1 cellular context compared by ENCODE assay signal in genomic region chr10:84497978-84498377, GRCh38.
TF ChIP-seq lines count a peak whose summit lies in the region.

No MANE protein-coding gene starts in this region.

TF ChIP-seq in HepG2, 621 proteins besides CTCF, POLR2A, EP300 and RAD21 (continued from another document and continues in another):
- TF ChIP-seq ZNF12 (CRISPR knock-in tag; IDR thresholded peaks at IDR 0.05) (no peak), ZNF609 (CRISPR knock-in tag; IDR thresholded peaks at IDR 0.05; ENCODE audit: borderline replicate concordance) (no peak), POGZ (CRISPR knock-in tag; IDR thresholded peaks at IDR 0.05) (0 out of 2 replicates have a peak, but pooled peaks have one; percentile 34), ZFY (CRISPR knock-in tag; IDR thresholded peaks at IDR 0.05) (no peak), NRL (CRISPR knock-in tag; IDR thresholded peaks at IDR 0.05; ENCODE audit: borderline replicate concordance) (no peak), CBFB (CRISPR knock-in tag; IDR thresholded peaks at IDR 0.05) (no peak), ZBTB7B (CRISPR knock-in tag; IDR thresholded peaks at IDR 0.05) (no peak), CREM (IDR thresholded peaks at IDR 0.05) (peak; percentile 74), CREM (CRISPR knock-in tag; IDR thresholded peaks at IDR 0.05) (no peak), SYNCRIP (IDR thresholded peaks at IDR 0.05; ENCODE audit: insufficient read depth, low read depth, low read length) (no peak), RFX5 (IDR thresholded peaks at IDR 0.05; ENCODE audit: low read depth, low read length) (no peak), SUZ12 (IDR thresholded peaks at IDR 0.05; ENCODE audit: low read depth, low read length) (no peak), KLF13 (CRISPR knock-in tag; IDR thresholded peaks at IDR 0.05) (no peak), ZSCAN20 (CRISPR knock-in tag; IDR thresholded peaks at IDR 0.05; ENCODE audit: borderline replicate concordance) (no peak), SIN3B (IDR thresholded peaks at IDR 0.05; ENCODE audit: low read length) (no peak), ZNF580 (CRISPR knock-in tag; IDR thresholded peaks at IDR 0.05; ENCODE audit: borderline replicate concordance, low read depth) (no peak), CSRNP2 (CRISPR knock-in tag; conservative IDR thresholded peaks at IDR 0.05; ENCODE audit: low read depth) (no peak), AGO1 (IDR thresholded peaks at IDR 0.05; ENCODE audit: low read depth, low read length, poor library complexity, severe bottlenecking) (no peak), SNRNP70 (IDR thresholded peaks at IDR 0.05; ENCODE audit: low read depth, low read length) (no peak), PRPF4 (IDR thresholded peaks at IDR 0.05; ENCODE audit: low read depth, low read length, poor library complexity, severe bottlenecking) (no peak), ZNF44 (CRISPR knock-in tag; IDR thresholded peaks at IDR 0.05) (no peak), ARNTL (CRISPR knock-in tag; IDR thresholded peaks at IDR 0.05) (no peak), ZNF251 (CRISPR knock-in tag; IDR thresholded peaks at IDR 0.05) (no peak), CCAR2 (optimal IDR thresholded peaks at IDR 0.05; ENCODE audit: low read depth, low read length) (no peak), NFYB (CRISPR knock-in tag; IDR thresholded peaks at IDR 0.05) (no peak), ZNF567 (CRISPR knock-in tag; IDR thresholded peaks at IDR 0.05; ENCODE audit: borderline replicate concordance) (no peak), ZNF549 (CRISPR knock-in tag; IDR thresholded peaks at IDR 0.05) (no peak), AKAP8 (CRISPR knock-in tag; IDR thresholded peaks at IDR 0.05) (no peak), SMAD1 (CRISPR knock-in tag; IDR thresholded peaks at IDR 0.05; ENCODE audit: borderline replicate concordance, low read depth) (no peak), ZNF468 (CRISPR knock-in tag; IDR thresholded peaks at IDR 0.05) (no peak)
- TF ChIP-seq, protein P1, sequence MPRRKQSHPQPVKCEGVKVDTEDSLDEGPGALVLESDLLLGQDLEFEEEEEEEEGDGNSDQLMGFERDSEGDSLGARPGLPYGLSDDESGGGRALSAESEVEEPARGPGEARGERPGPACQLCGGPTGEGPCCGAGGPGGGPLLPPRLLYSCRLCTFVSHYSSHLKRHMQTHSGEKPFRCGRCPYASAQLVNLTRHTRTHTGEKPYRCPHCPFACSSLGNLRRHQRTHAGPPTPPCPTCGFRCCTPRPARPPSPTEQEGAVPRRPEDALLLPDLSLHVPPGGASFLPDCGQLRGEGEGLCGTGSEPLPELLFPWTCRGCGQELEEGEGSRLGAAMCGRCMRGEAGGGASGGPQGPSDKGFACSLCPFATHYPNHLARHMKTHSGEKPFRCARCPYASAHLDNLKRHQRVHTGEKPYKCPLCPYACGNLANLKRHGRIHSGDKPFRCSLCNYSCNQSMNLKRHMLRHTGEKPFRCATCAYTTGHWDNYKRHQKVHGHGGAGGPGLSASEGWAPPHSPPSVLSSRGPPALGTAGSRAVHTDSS (CRISPR knock-in tag; conservative IDR thresholded peaks at IDR 0.05): no peak
- TF ChIP-seq, protein P2, sequence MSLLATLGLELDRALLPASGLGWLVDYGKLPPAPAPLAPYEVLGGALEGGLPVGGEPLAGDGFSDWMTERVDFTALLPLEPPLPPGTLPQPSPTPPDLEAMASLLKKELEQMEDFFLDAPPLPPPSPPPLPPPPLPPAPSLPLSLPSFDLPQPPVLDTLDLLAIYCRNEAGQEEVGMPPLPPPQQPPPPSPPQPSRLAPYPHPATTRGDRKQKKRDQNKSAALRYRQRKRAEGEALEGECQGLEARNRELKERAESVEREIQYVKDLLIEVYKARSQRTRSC (CRISPR knock-in tag; IDR thresholded peaks at IDR 0.05; ENCODE audit: low read depth): no peak
- TF ChIP-seq, protein P3, sequence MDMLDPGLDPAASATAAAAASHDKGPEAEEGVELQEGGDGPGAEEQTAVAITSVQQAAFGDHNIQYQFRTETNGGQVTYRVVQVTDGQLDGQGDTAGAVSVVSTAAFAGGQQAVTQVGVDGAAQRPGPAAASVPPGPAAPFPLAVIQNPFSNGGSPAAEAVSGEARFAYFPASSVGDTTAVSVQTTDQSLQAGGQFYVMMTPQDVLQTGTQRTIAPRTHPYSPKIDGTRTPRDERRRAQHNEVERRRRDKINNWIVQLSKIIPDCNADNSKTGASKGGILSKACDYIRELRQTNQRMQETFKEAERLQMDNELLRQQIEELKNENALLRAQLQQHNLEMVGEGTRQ (IDR thresholded peaks at IDR 0.05; ENCODE audit: low read depth, low read length): no peak
- TF ChIP-seq, protein P3 (CRISPR knock-in tag; IDR thresholded peaks at IDR 0.05; ENCODE audit: borderline replicate concordance): no peak
- TF ChIP-seq, protein P4, sequence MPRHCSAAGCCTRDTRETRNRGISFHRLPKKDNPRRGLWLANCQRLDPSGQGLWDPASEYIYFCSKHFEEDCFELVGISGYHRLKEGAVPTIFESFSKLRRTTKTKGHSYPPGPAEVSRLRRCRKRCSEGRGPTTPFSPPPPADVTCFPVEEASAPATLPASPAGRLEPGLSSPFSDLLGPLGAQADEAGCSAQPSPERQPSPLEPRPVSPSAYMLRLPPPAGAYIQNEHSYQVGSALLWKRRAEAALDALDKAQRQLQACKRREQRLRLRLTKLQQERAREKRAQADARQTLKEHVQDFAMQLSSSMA (CRISPR knock-in tag; IDR thresholded peaks at IDR 0.05): no peak
- TF ChIP-seq, protein P5, sequence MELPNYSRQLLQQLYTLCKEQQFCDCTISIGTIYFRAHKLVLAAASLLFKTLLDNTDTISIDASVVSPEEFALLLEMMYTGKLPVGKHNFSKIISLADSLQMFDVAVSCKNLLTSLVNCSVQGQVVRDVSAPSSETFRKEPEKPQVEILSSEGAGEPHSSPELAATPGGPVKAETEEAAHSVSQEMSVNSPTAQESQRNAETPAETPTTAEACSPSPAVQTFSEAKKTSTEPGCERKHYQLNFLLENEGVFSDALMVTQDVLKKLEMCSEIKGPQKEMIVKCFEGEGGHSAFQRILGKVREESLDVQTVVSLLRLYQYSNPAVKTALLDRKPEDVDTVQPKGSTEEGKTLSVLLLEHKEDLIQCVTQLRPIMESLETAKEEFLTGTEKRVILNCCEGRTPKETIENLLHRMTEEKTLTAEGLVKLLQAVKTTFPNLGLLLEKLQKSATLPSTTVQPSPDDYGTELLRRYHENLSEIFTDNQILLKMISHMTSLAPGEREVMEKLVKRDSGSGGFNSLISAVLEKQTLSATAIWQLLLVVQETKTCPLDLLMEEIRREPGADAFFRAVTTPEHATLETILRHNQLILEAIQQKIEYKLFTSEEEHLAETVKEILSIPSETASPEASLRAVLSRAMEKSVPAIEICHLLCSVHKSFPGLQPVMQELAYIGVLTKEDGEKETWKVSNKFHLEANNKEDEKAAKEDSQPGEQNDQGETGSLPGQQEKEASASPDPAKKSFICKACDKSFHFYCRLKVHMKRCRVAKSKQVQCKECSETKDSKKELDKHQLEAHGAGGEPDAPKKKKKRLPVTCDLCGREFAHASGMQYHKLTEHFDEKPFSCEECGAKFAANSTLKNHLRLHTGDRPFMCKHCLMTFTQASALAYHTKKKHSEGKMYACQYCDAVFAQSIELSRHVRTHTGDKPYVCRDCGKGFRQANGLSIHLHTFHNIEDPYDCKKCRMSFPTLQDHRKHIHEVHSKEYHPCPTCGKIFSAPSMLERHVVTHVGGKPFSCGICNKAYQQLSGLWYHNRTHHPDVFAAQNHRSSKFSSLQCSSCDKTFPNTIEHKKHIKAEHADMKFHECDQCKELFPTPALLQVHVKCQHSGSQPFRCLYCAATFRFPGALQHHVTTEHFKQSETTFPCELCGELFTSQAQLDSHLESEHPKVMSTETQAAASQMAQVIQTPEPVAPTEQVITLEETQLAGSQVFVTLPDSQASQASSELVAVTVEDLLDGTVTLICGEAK (IDR thresholded peaks at IDR 0.05): no peak
- TF ChIP-seq, protein P5 (CRISPR knock-in tag; IDR thresholded peaks at IDR 0.05): no peak
- TF ChIP-seq, protein P6, sequence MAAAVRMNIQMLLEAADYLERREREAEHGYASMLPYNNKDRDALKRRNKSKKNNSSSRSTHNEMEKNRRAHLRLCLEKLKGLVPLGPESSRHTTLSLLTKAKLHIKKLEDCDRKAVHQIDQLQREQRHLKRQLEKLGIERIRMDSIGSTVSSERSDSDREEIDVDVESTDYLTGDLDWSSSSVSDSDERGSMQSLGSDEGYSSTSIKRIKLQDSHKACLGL (CRISPR knock-in tag; IDR thresholded peaks at IDR 0.05): no peak
